In the genomic region with DNA sequence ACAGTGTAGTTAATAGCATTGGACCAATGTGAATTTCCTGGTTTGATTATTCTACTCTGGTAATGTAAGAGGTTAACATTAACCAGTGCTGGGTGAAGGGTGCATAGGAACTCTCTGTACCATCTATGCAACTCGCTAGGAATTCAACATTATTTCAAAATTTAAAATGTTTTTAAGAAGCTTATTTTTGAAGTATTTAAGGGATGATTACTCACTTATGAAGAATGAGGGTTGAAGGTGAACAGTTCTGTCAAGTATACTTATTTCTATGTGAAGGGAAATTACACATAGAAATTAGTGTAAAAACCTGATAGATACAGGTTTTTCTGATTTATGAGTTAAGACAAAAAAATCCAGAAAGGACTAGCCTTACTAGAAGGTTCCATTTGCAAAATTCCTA, we compare ENCODE assay signal across 16 cellular contexts.
"Had no signal": no experiment of that assay in that cellular context is flagged by ENCODE, and none has a peak within 500 bp of the region (broad histone marks: within the 10 kb centered on the region; RNA-seq: fewer than 3 reads in every experiment).

No MANE protein-coding gene starts in this region.

- ATAC-seq: gastrocnemius medialis, left colon, left ventricle myocardium superior, psoas muscle had no signal

- H3K4me3 ChIP-seq: esophagus squamous epithelium, gastrocnemius medialis, lung, psoas muscle, sigmoid colon, stomach, thoracic aorta had no signal

- H3K27me3 ChIP-seq: gastrocnemius medialis, sigmoid colon had no signal

- H3K36me3 ChIP-seq: esophagus squamous epithelium, gastrocnemius medialis, sigmoid colon, stomach, thoracic aorta had no signal

- H3K27ac ChIP-seq: esophagus squamous epithelium, gastrocnemius medialis, psoas muscle, sigmoid colon, stomach, thoracic aorta had no signal

- DNase-seq: esophagus squamous epithelium; gastrocnemius medialis; left colon; left ventricle myocardium superior; mesendoderm; naive B cell; psoas muscle; retina; sigmoid colon; small intestine; stimulated activated CD4-positive, alpha-beta T cell treated with anti-CD3 and anti-CD28 coated beads, Interleukin-12 subunit alpha, Interleukin-12 subunit beta, amount 100 ng/mL, for 4 hours; stimulated activated naive CD4-positive, alpha-beta T cell; stomach; substantia nigra had no signal

- H3K4me1 ChIP-seq: esophagus squamous epithelium, gastrocnemius medialis, psoas muscle, sigmoid colon, stomach had no signal

- H3K9me3 ChIP-seq: esophagus squamous epithelium, gastrocnemius medialis, sigmoid colon, stomach, thoracic aorta had no signal
